ENCODE assay signal across 1 cellular context in the genomic region with DNA sequence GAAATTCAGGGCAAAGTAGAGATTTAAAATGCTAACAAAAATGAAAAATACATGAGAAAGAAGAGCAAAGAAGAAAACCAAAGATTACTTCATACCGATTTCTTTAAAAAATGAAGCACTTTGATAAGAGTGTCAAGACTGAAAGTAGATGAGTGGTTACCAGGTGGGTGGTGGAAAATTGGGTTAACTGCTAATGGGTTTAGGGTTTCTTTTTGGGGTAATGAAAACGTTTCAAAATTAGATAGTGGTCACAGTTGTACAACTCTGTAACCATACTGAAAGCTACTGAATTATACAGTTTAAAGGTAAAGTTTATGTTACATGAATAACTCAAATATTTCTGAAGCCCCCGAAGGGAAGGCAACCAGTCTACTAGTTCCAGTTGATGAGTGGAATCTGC.
A peak's percentile ranks its signal among the peaks of the same experiment; 100 is the strongest.
TF ChIP-seq lines count a peak whose summit lies in the region.

No MANE protein-coding gene starts in this region.

TF ChIP-seq in GM12878, 131 proteins besides CTCF, POLR2A, EP300 and RAD21 (continued from another document):
- TF ChIP-seq, protein P1, sequence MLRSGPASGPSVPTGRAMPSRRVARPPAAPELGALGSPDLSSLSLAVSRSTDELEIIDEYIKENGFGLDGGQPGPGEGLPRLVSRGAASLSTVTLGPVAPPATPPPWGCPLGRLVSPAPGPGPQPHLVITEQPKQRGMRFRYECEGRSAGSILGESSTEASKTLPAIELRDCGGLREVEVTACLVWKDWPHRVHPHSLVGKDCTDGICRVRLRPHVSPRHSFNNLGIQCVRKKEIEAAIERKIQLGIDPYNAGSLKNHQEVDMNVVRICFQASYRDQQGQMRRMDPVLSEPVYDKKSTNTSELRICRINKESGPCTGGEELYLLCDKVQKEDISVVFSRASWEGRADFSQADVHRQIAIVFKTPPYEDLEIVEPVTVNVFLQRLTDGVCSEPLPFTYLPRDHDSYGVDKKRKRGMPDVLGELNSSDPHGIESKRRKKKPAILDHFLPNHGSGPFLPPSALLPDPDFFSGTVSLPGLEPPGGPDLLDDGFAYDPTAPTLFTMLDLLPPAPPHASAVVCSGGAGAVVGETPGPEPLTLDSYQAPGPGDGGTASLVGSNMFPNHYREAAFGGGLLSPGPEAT (IDR thresholded peaks at IDR 0.05; ENCODE audit: low read depth) = peak; percentile 61; the same call in 1 of the 2 replicates
- TF ChIP-seq, protein P2, sequence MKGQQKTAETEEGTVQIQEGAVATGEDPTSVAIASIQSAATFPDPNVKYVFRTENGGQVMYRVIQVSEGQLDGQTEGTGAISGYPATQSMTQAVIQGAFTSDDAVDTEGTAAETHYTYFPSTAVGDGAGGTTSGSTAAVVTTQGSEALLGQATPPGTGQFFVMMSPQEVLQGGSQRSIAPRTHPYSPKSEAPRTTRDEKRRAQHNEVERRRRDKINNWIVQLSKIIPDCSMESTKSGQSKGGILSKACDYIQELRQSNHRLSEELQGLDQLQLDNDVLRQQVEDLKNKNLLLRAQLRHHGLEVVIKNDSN (IDR thresholded peaks at IDR 0.05; ENCODE audit: borderline replicate concordance, extremely low read length, insufficient read depth, low read depth, low read length) = no peak
- TF ChIP-seq WRNIP1 (IDR thresholded peaks at IDR 0.05; ENCODE audit: borderline replicate concordance, low read depth, low read length) (no peak), NFYA (IDR thresholded peaks at IDR 0.05; ENCODE audit: borderline replicate concordance, low read depth, low read length) (no peak)
- TF ChIP-seq, protein P3, sequence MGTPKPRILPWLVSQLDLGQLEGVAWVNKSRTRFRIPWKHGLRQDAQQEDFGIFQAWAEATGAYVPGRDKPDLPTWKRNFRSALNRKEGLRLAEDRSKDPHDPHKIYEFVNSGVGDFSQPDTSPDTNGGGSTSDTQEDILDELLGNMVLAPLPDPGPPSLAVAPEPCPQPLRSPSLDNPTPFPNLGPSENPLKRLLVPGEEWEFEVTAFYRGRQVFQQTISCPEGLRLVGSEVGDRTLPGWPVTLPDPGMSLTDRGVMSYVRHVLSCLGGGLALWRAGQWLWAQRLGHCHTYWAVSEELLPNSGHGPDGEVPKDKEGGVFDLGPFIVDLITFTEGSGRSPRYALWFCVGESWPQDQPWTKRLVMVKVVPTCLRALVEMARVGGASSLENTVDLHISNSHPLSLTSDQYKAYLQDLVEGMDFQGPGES (IDR thresholded peaks at IDR 0.05) = no peak
TF ChIP-seq in GM12878: peak in this region for 19.
